20 cellular contexts compared by ENCODE assay signal in the genomic region with DNA sequence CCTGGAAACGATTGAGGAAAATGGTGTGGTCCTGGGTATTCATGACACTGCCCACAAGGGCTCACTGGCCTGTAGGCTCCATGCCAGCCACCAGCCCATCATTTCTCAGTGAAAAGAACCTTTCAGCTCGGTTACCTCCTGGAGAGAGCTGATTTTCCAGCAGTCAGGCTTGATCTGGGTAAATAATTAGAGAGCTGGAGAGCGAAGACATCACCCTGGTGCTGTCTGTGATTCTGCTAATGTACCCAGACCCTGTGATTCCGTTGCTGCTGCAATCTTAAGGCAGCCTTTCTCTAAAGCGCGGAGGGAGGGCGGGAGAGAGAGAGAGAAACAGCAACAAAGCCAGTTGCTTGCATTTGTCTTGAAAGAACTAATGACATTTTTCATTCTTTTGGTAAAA.
DNase-seq lines count a peak whose midpoint lies in the region; ATAC-seq and TF ChIP-seq lines count a peak whose summit lies in the region.
"Had no signal": no experiment of that assay in that cellular context is flagged by ENCODE, and none has a peak within 500 bp of the region (broad histone marks: within the 10 kb centered on the region; RNA-seq: fewer than 3 reads in every experiment).

No MANE protein-coding gene starts in this region.

- TF ChIP-seq CTCF in astrocyte of the spinal cord (IDR thresholded peaks at IDR 0.05; ENCODE audit: low read depth, low read length): no peak

- DNase-seq in NCI-H345 (lab: John Stamatoyannopoulos, UW): peak; percentile 49
- DNase-seq in NCI-H345 treated with DMSO at 0.1 percent for 48 hours (lab: John Stamatoyannopoulos, UW; ENCODE audit: unreplicated experiment): no peak
- peak; percentile 59 for DNase-seq in astrocyte of the spinal cord (ENCODE audit: low read depth, low spot score)
- DNase-seq in kidney tubule cell (ENCODE audit: low spot score): peak; percentile 30
- DNase-seq in superior temporal gyrus (ENCODE audit: extremely low spot score): peak; percentile 36
- DNase-seq in midbrain (lab: John Stamatoyannopoulos, UW): no peak
- no peak for DNase-seq in NCI-H1694 treated with DMSO at 0.1 percent for 48 hours (lab: John Stamatoyannopoulos, UW)
- DNase-seq: activated CD8-positive, alpha-beta T cell treated with anti-CD3 and anti-CD28 coated beads for 36 hours; activated naive CD4-positive, alpha-beta T cell treated with anti-CD3 and anti-CD28 coated beads, Interleukin-2, amount 10 ng/mL, durations not matched to agents 7 days and 5 days; Calu3; effector memory CD4-positive, alpha-beta T cell; left lung; NCI-H187 treated with DMSO at 0.1 percent for 48 hours; occipital lobe; right cardiac atrium; T1000 had no signal

- H3K4me3 ChIP-seq in astrocyte of the spinal cord (ENCODE audit: low read depth, low read length): no peak overlapping the region
- H3K4me3 ChIP-seq: BLaER1, esophagus muscularis mucosa, left lung had no signal

- in situ Hi-C loops in astrocyte of the spinal cord (cut with HindIII; ENCODE audit: low sequenced_read_pairs): no loop called here

- no peak for ATAC-seq in HG03097 (IDR thresholded peaks at IDR 0.05; ENCODE audit: low FRiP score, unreplicated experiment)
- ATAC-seq: activated CD4-positive, CD25-positive, alpha-beta regulatory T cell treated with anti-CD3 and anti-CD28 coated beads, Interleukin-2, amount 50 U/mL, for 24 hours; activated CD8-positive, alpha-beta T cell treated with anti-CD3 and anti-CD28 coated beads for 36 hours; left lung; right cardiac atrium had no signal

Comparison
In these comparisons a context has a peak if more than half of its experiments do, and no peak if none do; other contexts are left out.
1. DNase-seq: peak in NCI-H345 (single experiment), astrocyte of the spinal cord (single experiment), kidney tubule cell (single experiment) and superior temporal gyrus (single experiment); none in NCI-H345 treated with DMSO at 0.1 percent for 48 hours (single experiment), midbrain (single experiment) and NCI-H1694 treated with DMSO at 0.1 percent for 48 hours (single experiment).